Comparison of ENCODE assay signal across 13 cellular contexts in the genomic region with DNA sequence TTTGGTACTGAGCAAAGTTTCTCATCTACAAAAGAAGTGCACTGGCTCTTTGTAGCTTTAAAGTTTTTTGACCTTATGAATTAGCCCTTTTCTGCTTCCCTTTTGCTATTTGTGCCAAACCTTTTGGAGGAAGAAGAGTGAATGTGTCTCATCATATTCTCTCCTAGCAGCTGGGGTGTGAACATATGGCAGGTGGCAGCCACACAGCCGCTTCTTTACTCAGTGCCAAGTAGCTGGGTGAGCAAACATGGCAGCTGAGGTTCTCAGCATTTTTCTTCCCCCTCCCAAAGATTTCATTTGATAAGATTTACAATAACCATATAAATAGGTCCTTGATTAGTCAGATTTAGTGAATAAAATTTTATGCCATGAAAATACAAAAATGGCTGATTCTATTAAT.
"Had no signal": no experiment of that assay in that cellular context is flagged by ENCODE, and none has a peak within 500 bp of the region (broad histone marks: within the 10 kb centered on the region; RNA-seq: fewer than 3 reads in every experiment).

No MANE protein-coding gene starts in this region.

- H3K9me3 Mint-ChIP-seq: neural progenitor cell had no signal

- H3K36me3 Mint-ChIP-seq: neural progenitor cell had no signal

- H3K27ac ChIP-seq: adrenal gland, neural progenitor cell, pancreas, upper lobe of right lung had no signal

- ATAC-seq: left ventricle myocardium superior, pancreas, upper lobe of right lung had no signal

- H3K4me1 Mint-ChIP-seq: neural progenitor cell had no signal

- H3K9ac ChIP-seq: neural progenitor cell had no signal

- H3K4me2 ChIP-seq: neural progenitor cell had no signal

- DNase-seq: activated CD4-positive, alpha-beta T cell treated with anti-CD3 and anti-CD28 coated beads, Interleukin-2, amount 10 ng/mL, durations not matched to agents 7 days and 5 days; activated gamma-delta T cell; activated T-cell treated with anti-CD3 and anti-CD28 coated beads, Interleukin-2, amount 50 U/mL, for 1 hour; adrenal gland; kidney; left ventricle myocardium superior; mesenchymal stem cell; pancreas; stimulated activated CD4-positive, alpha-beta T cell treated with anti-CD3 and anti-CD28 coated beads, Interleukin-4, amount 100 ng/mL, for 1 hour; stimulated activated CD8-positive, alpha-beta memory T cell treated with anti-CD3 and anti-CD28 coated beads, Interleukin-4, amount 100 ng/mL, for 48 hours; upper lobe of right lung had no signal

- H3K4me3 Mint-ChIP-seq: activated CD4-positive, alpha-beta T cell treated with anti-CD3 and anti-CD28 coated beads, Interleukin-2, amount 10 ng/mL, durations not matched to agents 7 days and 5 days; neural progenitor cell; stimulated activated naive CD8-positive, alpha-beta T cell treated with anti-CD3 and anti-CD28 coated beads, Interleukin-15, Interleukin-2, amounts not matched to agents 100 ng/mL and 50 ng/mL, for 24 hours had no signal

- H3K4me1 ChIP-seq: adrenal gland, neural progenitor cell, upper lobe of right lung had no signal

- H3K9me3 ChIP-seq: adrenal gland, pancreas, upper lobe of right lung had no signal

- H3K36me3 ChIP-seq: adrenal gland, neural progenitor cell, pancreas, upper lobe of right lung had no signal

- H3K27ac Mint-ChIP-seq: activated CD4-positive, alpha-beta T cell treated with anti-CD3 and anti-CD28 coated beads, Interleukin-2, amount 10 ng/mL, durations not matched to agents 7 days and 5 days; neural progenitor cell had no signal

- H3K27me3 Mint-ChIP-seq: activated CD4-positive, alpha-beta T cell treated with anti-CD3 and anti-CD28 coated beads, Interleukin-2, amount 10 ng/mL, durations not matched to agents 7 days and 5 days; stimulated activated naive CD8-positive, alpha-beta T cell treated with anti-CD3 and anti-CD28 coated beads, Interleukin-15, Interleukin-2, amounts not matched to agents 100 ng/mL and 50 ng/mL, for 24 hours had no signal

- H2AFZ ChIP-seq: neural progenitor cell had no signal

- H3K4me3 ChIP-seq: adrenal gland, neural progenitor cell, pancreas, upper lobe of right lung had no signal

- H3K27me3 ChIP-seq: adrenal gland, neural progenitor cell, pancreas, upper lobe of right lung had no signal
